In genomic region chr9:87551692-87552303, GRCh38 we compare ENCODE assay signal across 16 cellular contexts. TPM values are rescaled to one million over a fixed set of nuclear protein-coding genes. Genes with fewer than 3 reads are reported as not detected.
A peak's percentile ranks its signal among the peaks of the same experiment; 100 is the strongest.
DNase-seq lines count a peak whose midpoint lies in the region; TF ChIP-seq lines count a peak whose summit lies in the region.
"Had no signal": no experiment of that assay in that cellular context is flagged by ENCODE, and none has a peak within 500 bp of the region (broad histone marks: within the 10 kb centered on the region; RNA-seq: fewer than 3 reads in every experiment).

No MANE protein-coding gene starts in this region.

- peaks cover 5% of the 10 kb centered on the region for H3K9me3 Mint-ChIP-seq in glutamatergic neuron (ENCODE audit: unreplicated experiment)

- no peaks in the 10 kb centered on the region for H3K27me3 ChIP-seq in rectal smooth muscle tissue (ENCODE audit: control insufficient read depth, insufficient read depth, low read length)
- H3K27me3 ChIP-seq: BLaER1 treated with 17β-estradiol and CSF1 and Interleukin-3, amounts not matched to agents 10 nM and 100 nM; foreskin keratinocyte; left lung had no signal

- H3K36me3 ChIP-seq in rectal smooth muscle tissue (ENCODE audit: control insufficient read depth, insufficient read depth, low read length), result no peaks in the 10 kb centered on the region
- H3K36me3 ChIP-seq: left lung had no signal

- H3K9ac ChIP-seq in rectal smooth muscle tissue (ENCODE audit: low read length), result no peak overlapping the region
- H3K9ac ChIP-seq: BLaER1 treated with 17β-estradiol and CSF1 and Interleukin-3, amounts not matched to agents 10 nM and 100 nM had no signal

- H3K4me3 Mint-ChIP-seq in glutamatergic neuron (ENCODE audit: unreplicated experiment), result no peak overlapping the region
- H3K4me3 Mint-ChIP-seq: naive B cell had no signal

- peaks cover 26% of the 10 kb centered on the region for H3K4me1 ChIP-seq in rectal smooth muscle tissue (ENCODE audit: control insufficient read depth, insufficient read depth, low read length)
- H3K4me1 ChIP-seq: foreskin keratinocyte had no signal

- H3K36me3 Mint-ChIP-seq in glutamatergic neuron (ENCODE audit: unreplicated experiment), result peaks cover 4% of the 10 kb centered on the region
- H3K36me3 Mint-ChIP-seq: naive B cell had no signal

- no peak for TF ChIP-seq CTCF in glutamatergic neuron (IDR thresholded peaks at IDR 0.05; ENCODE audit: partially characterized antibody, unreplicated experiment)

- H3K4me1 Mint-ChIP-seq in glutamatergic neuron (ENCODE audit: low read depth, unreplicated experiment), result peaks cover 46% of the 10 kb centered on the region

- no peak overlapping the region for H3K4me3 ChIP-seq in rectal smooth muscle tissue (ENCODE audit: low read length)
- H3K4me3 ChIP-seq: BLaER1 treated with 17β-estradiol and CSF1 and Interleukin-3, amounts not matched to agents 10 nM and 100 nM; left lung; skin epidermis had no signal

- H3K27ac Mint-ChIP-seq in glutamatergic neuron (ENCODE audit: unreplicated experiment), result peak overlapping the region; percentile 28
- H3K27ac Mint-ChIP-seq: naive B cell had no signal

- H3K27ac ChIP-seq in rectal smooth muscle tissue (ENCODE audit: low read depth, low read length), result peak overlapping the region; percentile 85
- H3K27ac ChIP-seq: foreskin keratinocyte, left lung, skin epidermis had no signal

- peaks cover 5% of the 10 kb centered on the region for H3K27me3 Mint-ChIP-seq in glutamatergic neuron (ENCODE audit: unreplicated experiment)

- DNase-seq in NCI-H2081 (lab: John Stamatoyannopoulos, UW) (peak; percentile 51 to 81), NCI-H2081 treated with DMSO at 0.1 percent for 48 hours (lab: John Stamatoyannopoulos, UW) (no peak), OCI-M1 (lab: John Stamatoyannopoulos, UW) (peak; percentile 68), glutamatergic neuron (no peak), mesenteric fat pad (ENCODE audit: low spot score) (no peak), RPMI8226 (no peak), DMS53 (lab: John Stamatoyannopoulos, UW) (no peak)
- DNase-seq: 8988T; foreskin keratinocyte; GF-D8; left lung; naive B cell; stimulated activated CD4-positive, alpha-beta T cell treated with anti-CD3 and anti-CD28 coated beads, Interleukin-2, amount 100 ng/mL, for 48 hours had no signal

RNA-seq across cellular contexts. Expression of gene DAPK1, which starts 54.1 kb away (rescaled TPM):
- total RNA-seq in glutamatergic neuron (ENCODE audit: unreplicated experiment) (384 TPM), mesenteric fat pad (38.3 TPM)

Comparison
In these comparisons a context has a peak if more than half of its experiments do, and no peak if none do; other contexts are left out.
1. DNase-seq: peak in NCI-H2081 (2 of 2) and OCI-M1 (single experiment); none in NCI-H2081 treated with DMSO at 0.1 percent for 48 hours (single experiment), glutamatergic neuron (single experiment), mesenteric fat pad (single experiment), RPMI8226 (single experiment) and DMS53 (single experiment).